ENCODE assay signal across 2 cellular contexts in genomic region chr11:11981364-11981763, GRCh38.
TF ChIP-seq lines count a peak whose summit lies in the region.

No MANE protein-coding gene starts in this region.

TF ChIP-seq in IMR-90, 13 proteins besides CTCF, POLR2A, EP300 and RAD21:
- TF ChIP-seq MAFK (IDR thresholded peaks at IDR 0.05; ENCODE audit: low read depth, low read length) (no peak), USF2 (IDR thresholded peaks at IDR 0.05; ENCODE audit: low read depth, low read length) (no peak), RCOR1 (IDR thresholded peaks at IDR 0.05; ENCODE audit: insufficient replicate concordance, low read length) (no peak), RFX5 (IDR thresholded peaks at IDR 0.05; ENCODE audit: low read depth, low read length) (no peak), CHD1 (IDR thresholded peaks at IDR 0.05; ENCODE audit: low read depth, low read length) (no peak), FOS (IDR thresholded peaks at IDR 0.05; ENCODE audit: low read depth, low read length) (no peak), SMC3 (IDR thresholded peaks at IDR 0.05; ENCODE audit: low read depth, low read length) (no peak), ELK1 (IDR thresholded peaks at IDR 0.05; ENCODE audit: borderline replicate concordance, low read depth, low read length) (no peak), NFE2L2 (IDR thresholded peaks at IDR 0.05; ENCODE audit: low read depth, low read length) (no peak), BHLHE40 (IDR thresholded peaks at IDR 0.05; ENCODE audit: low read depth, low read length) (no peak)
TF ChIP-seq in IMR-90: peak in this region for 0.

TF ChIP-seq in endothelial cell of umbilical vein, 7 proteins besides CTCF, POLR2A, EP300 and RAD21:
- no peak for TF ChIP-seq FOS (IDR thresholded peaks at IDR 0.05; ENCODE audit: borderline replicate concordance, insufficient read depth, low read length)
- TF ChIP-seq EZH2 (IDR thresholded peaks at IDR 0.05; ENCODE audit: borderline replicate concordance, low read depth, low read length, severe bottlenecking) = no peak
- TF ChIP-seq JUN (IDR thresholded peaks at IDR 0.05; ENCODE audit: borderline replicate concordance, insufficient read depth, insufficient read length, low read depth) = no peak
- TF ChIP-seq POLR2AphosphoS5 (IDR thresholded peaks at IDR 0.05; ENCODE audit: insufficient read depth, low read depth, low read length) = no peak
- no peak for TF ChIP-seq MAX (IDR thresholded peaks at IDR 0.05; ENCODE audit: insufficient read depth, insufficient read length)
- TF ChIP-seq MYC (IDR thresholded peaks at IDR 0.05; ENCODE audit: low read depth, low read length) = no peak
TF ChIP-seq in endothelial cell of umbilical vein: peak in this region for 0.
